ENCODE assay signal across 34 cellular contexts in the genomic region with DNA sequence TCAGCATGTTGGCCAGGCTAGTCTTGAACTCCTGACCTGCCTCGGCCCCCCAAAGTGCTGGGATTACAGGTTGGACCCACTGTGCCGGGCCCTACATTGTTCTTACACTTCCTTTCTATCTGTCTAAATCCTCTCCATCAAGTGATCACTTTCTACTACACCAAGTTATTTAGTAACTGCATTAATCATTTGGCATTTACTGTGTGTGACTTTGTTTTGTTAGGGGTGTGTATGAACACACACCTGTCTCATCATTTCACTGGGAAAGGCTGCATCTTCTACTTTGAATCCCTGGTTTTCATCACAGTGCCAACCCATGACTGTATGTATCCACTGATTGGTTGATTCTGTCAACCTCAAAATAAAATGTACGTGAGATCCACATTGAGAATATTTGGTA.
"Had no signal": no experiment of that assay in that cellular context is flagged by ENCODE, and none has a peak within 500 bp of the region (broad histone marks: within the 10 kb centered on the region; RNA-seq: fewer than 3 reads in every experiment).

No MANE protein-coding gene starts in this region.

- H3K9me3 ChIP-seq: MG63 had no signal

- H3K4me3 ChIP-seq: MG63 had no signal

- DNase-seq: Karpas-422, Kasumi-1, MG63, MM.1S, MV-4-11, NCI-H1048, NCI-H1092, NCI-H1092 treated with DMSO at 0.1 percent for 48 hours, NCI-H1105, NCI-H1105 treated with DMSO at 0.1 percent for 48 hours, NCI-H1417, NCI-H1417 treated with DMSO at 0.1 percent for 48 hours, NCI-H1436, NCI-H1436 treated with DMSO at 0.1 percent for 48 hours, NCI-H146, NCI-H1694, NCI-H1694 treated with DMSO at 0.1 percent for 48 hours, NCI-H187, NCI-H187 treated with DMSO at 0.1 percent for 48 hours, NCI-H1930, NCI-H2029, NCI-H2029 treated with DMSO at 0.1 percent for 48 hours, NCI-H2081, NCI-H2081 treated with DMSO at 0.1 percent for 48 hours, NCI-H2107, NCI-H2171, NCI-H2171 treated with DMSO at 0.1 percent for 48 hours, NCI-H2227 treated with DMSO at 0.1 percent for 48 hours, NCI-H226, NCI-H345, NCI-H446, NCI-H446 treated with DMSO at 0.1 percent for 48 hours, NCI-H510A, NCI-H510A treated with DMSO at 0.1 percent for 48 hours had no signal

- H3K36me3 ChIP-seq: MG63 had no signal

- H3K27me3 ChIP-seq: MG63 had no signal
